In genomic region chr5:72451771-72452505, GRCh38 we compare ENCODE assay signal across 8 cellular contexts. TPM values are rescaled to one million over a fixed set of nuclear protein-coding genes. Genes with fewer than 3 reads are reported as not detected.
DNase-seq lines count a peak whose midpoint lies in the region; ATAC-seq and TF ChIP-seq lines count a peak whose summit lies in the region.

No MANE protein-coding gene starts in this region.

- H3K9me3 ChIP-seq in Peyer's patch (no peaks in the 10 kb centered on the region), parathyroid adenoma (ENCODE audit: control insufficient read depth, low read length) (no peaks in the 10 kb centered on the region)

- no peak overlapping the region for H3K4me3 Mint-ChIP-seq in activated T-cell treated with anti-CD3 and anti-CD28 coated beads, Interleukin-2, amount 50 U/mL, for 24 hours
- no peak overlapping the region for H3K4me3 Mint-ChIP-seq in T-helper 2 cell treated with Interferon-gamma antibody and Interleukin-4, amounts not matched to agents 5 μg/mL and 100 μg/mL, for 36 hours

- H3K4me1 ChIP-seq in Peyer's patch, result peaks cover 4 to 21% (median 9%) of the 10 kb centered on the region in 4 donors
- peaks cover 7% of the 10 kb centered on the region for H3K4me1 ChIP-seq in parathyroid adenoma

- peak; percentile 77 for ATAC-seq in GM18499 (IDR thresholded peaks at IDR 0.05; ENCODE audit: insufficient read depth, unreplicated experiment)
- ATAC-seq in HG02623 (IDR thresholded peaks at IDR 0.05; ENCODE audit: unreplicated experiment), result peak; percentile 81

- H3K4me2 ChIP-seq in parathyroid adenoma (ENCODE audit: low read length), result no peak overlapping the region

- TF ChIP-seq POLR2A in Peyer's patch (IDR thresholded peaks at IDR 0.05) (no peak), erythroblast (IDR thresholded peaks at IDR 0.05; ENCODE audit: low read length) (no peak)

- no peaks in the 10 kb centered on the region for H3K79me2 ChIP-seq in parathyroid adenoma

- H3K27ac ChIP-seq in Peyer's patch (peak overlapping the region; percentile 61 to 86 (median 76)), parathyroid adenoma (peak overlapping the region; percentile 67)

- H3K9me3 Mint-ChIP-seq in activated T-cell treated with anti-CD3 and anti-CD28 coated beads, Interleukin-2, amount 50 U/mL, for 24 hours, result no peaks in the 10 kb centered on the region
- no peaks in the 10 kb centered on the region for H3K9me3 Mint-ChIP-seq in T-helper 2 cell treated with Interferon-gamma antibody and Interleukin-4, amounts not matched to agents 5 μg/mL and 100 μg/mL, for 36 hours

- DNase-seq in Peyer's patch (peak in 2 of 3 donors; percentile 33 to 61), fibroblast of pulmonary artery (ENCODE audit: low read depth) (peak; percentile 99), erythroblast (lab: John Stamatoyannopoulos, UW) (no peak)
- no peak for DNase-seq in activated T-cell treated with anti-CD3 and anti-CD28 coated beads, Interleukin-2, amount 50 U/mL, for 24 hours
- no peak for DNase-seq in T-helper 2 cell treated with Interferon-gamma antibody and Interleukin-4, amounts not matched to agents 5 μg/mL and 100 μg/mL, for 36 hours (ENCODE audit: low spot score)

- no peak overlapping the region for H3K9ac ChIP-seq in parathyroid adenoma

- H3K27me3 Mint-ChIP-seq in activated T-cell treated with anti-CD3 and anti-CD28 coated beads, Interleukin-2, amount 50 U/mL, for 24 hours, result peaks cover 16% of the 10 kb centered on the region
- no peaks in the 10 kb centered on the region for H3K27me3 Mint-ChIP-seq in T-helper 2 cell treated with Interferon-gamma antibody and Interleukin-4, amounts not matched to agents 5 μg/mL and 100 μg/mL, for 36 hours (ENCODE audit: low read depth)

- H3K4me1 Mint-ChIP-seq in activated T-cell treated with anti-CD3 and anti-CD28 coated beads, Interleukin-2, amount 50 U/mL, for 24 hours (ENCODE audit: low read depth), result no peaks in the 10 kb centered on the region
- no peaks in the 10 kb centered on the region for H3K4me1 Mint-ChIP-seq in T-helper 2 cell treated with Interferon-gamma antibody and Interleukin-4, amounts not matched to agents 5 μg/mL and 100 μg/mL, for 36 hours (ENCODE audit: low read depth)

- H3K27ac Mint-ChIP-seq in activated T-cell treated with anti-CD3 and anti-CD28 coated beads, Interleukin-2, amount 50 U/mL, for 24 hours, result no peak overlapping the region
- H3K27ac Mint-ChIP-seq in T-helper 2 cell treated with Interferon-gamma antibody and Interleukin-4, amounts not matched to agents 5 μg/mL and 100 μg/mL, for 36 hours, result no peak overlapping the region

- peak overlapping the region; percentile 47 for H2AFZ ChIP-seq in parathyroid adenoma

- H3K36me3 ChIP-seq in Peyer's patch (no peaks in the 10 kb centered on the region), parathyroid adenoma (ENCODE audit: control insufficient read depth, insufficient read depth, low read length) (no peaks in the 10 kb centered on the region)

- TF ChIP-seq CTCF in Peyer's patch (IDR thresholded peaks at IDR 0.05), result no peak
- TF ChIP-seq CTCF in fibroblast of pulmonary artery (IDR thresholded peaks at IDR 0.05; ENCODE audit: low read length, missing control alignments), result no peak
- TF ChIP-seq CTCF in parathyroid adenoma (IDR thresholded peaks at IDR 0.05), result no peak

- H3K4me3 ChIP-seq in Peyer's patch (no peak overlapping the region), fibroblast of pulmonary artery (replicated peaks; ENCODE audit: low read depth, low read length) (no peak overlapping the region), parathyroid adenoma (ENCODE audit: low read depth, low read length) (no peak overlapping the region)

- no peaks in the 10 kb centered on the region for H3K36me3 Mint-ChIP-seq in activated T-cell treated with anti-CD3 and anti-CD28 coated beads, Interleukin-2, amount 50 U/mL, for 24 hours (ENCODE audit: low read depth)
- no peaks in the 10 kb centered on the region for H3K36me3 Mint-ChIP-seq in T-helper 2 cell treated with Interferon-gamma antibody and Interleukin-4, amounts not matched to agents 5 μg/mL and 100 μg/mL, for 36 hours (ENCODE audit: low read depth)

- H3K27me3 ChIP-seq in Peyer's patch, result no peaks in the 10 kb centered on the region
- no peaks in the 10 kb centered on the region for H3K27me3 ChIP-seq in parathyroid adenoma (ENCODE audit: control insufficient read depth, insufficient read depth, low read length)

RNA-seq across cellular contexts. Expression of gene ZNF366, which starts 55.3 kb away (rescaled TPM):
- total RNA-seq in Peyer's patch, result 1 to 10 TPM in 2 of 4 donors, under 1 TPM in 2; 0.70 to 2.5 (median 1.3) TPM

Comparison
In these comparisons a context has a peak if more than half of its experiments do, and no peak if none do; other contexts are left out.
1. DNase-seq: peak in Peyer's patch (2 of 3) and fibroblast of pulmonary artery (single experiment); none in activated T-cell treated with anti-CD3 and anti-CD28 coated beads, Interleukin-2, amount 50 U/mL, for 24 hours (single experiment), T-helper 2 cell treated with Interferon-gamma antibody and Interleukin-4, amounts not matched to agents 5 μg/mL and 100 μg/mL, for 36 hours (single experiment) and erythroblast (0 of 2).